In the genomic region with DNA sequence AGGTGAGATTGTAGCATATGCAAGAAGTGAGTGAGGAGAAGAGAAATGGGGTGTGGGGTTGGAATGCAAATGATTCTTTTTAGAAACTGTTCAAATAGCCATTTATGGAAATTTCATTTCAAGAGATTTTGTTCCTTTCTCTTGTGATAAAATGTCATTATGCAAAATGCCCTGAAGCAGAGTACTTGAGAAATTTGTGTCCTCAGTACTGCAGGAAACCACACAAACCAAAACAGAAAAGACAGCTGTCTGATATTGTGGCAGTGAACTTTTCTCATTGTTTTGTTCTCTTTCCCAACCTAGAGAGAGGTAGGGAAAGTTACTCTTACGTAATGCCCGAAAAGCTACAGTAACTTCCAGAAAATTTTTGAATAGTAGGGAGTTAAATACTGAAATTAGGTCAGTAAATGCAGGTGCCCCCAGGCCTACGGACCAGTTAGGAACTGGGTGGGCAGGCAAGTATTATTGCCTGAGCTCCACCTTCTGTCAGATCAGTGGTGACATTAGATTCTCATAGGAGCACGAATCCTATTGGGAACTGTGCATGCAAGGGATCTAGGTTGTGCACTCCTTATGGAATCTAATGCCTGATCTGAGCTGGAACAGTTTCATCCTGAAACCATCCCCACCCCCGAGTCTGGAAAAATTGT, we compare ENCODE assay signal across 8 cellular contexts. TPM values are rescaled to one million over a fixed set of nuclear protein-coding genes. Genes with fewer than 3 reads are reported as not detected.
DNase-seq lines count a peak whose midpoint lies in the region; ATAC-seq and TF ChIP-seq lines count a peak whose summit lies in the region.

No MANE protein-coding gene starts in this region.

- H3K4me1 Mint-ChIP-seq in immature natural killer cell = peaks cover 33 to 49% of the 10 kb centered on the region in 2 donors
- H3K4me1 Mint-ChIP-seq in activated T-helper 2 cell treated with anti-CD3 and anti-CD28 coated beads, Interferon-gamma antibody, Interleukin-2, Interleukin-4, amounts not matched to agents 10 μg/mL and 5 μg/mL and 100 μg/mL, durations not matched to agents 14 hours and 24 hours and 36 hours (ENCODE audit: low read depth) = peaks cover 37% of the 10 kb centered on the region

- peak overlapping the region in 3 of 5 donors; percentile 1 to 36 (median 15) for H3K4me3 Mint-ChIP-seq in immature natural killer cell
- H3K4me3 Mint-ChIP-seq in activated T-helper 2 cell treated with anti-CD3 and anti-CD28 coated beads, Interferon-gamma antibody, Interleukin-2, Interleukin-4, amounts not matched to agents 10 μg/mL and 5 μg/mL and 100 μg/mL, durations not matched to agents 14 hours and 24 hours and 36 hours (ENCODE audit: low read depth) = no peak overlapping the region

- H3K9me3 Mint-ChIP-seq in immature natural killer cell = no peaks in the 10 kb centered on the region
- peaks cover 4% of the 10 kb centered on the region for H3K9me3 Mint-ChIP-seq in activated T-helper 2 cell treated with anti-CD3 and anti-CD28 coated beads, Interferon-gamma antibody, Interleukin-2, Interleukin-4, amounts not matched to agents 10 μg/mL and 5 μg/mL and 100 μg/mL, durations not matched to agents 14 hours and 24 hours and 36 hours

- TF ChIP-seq POLR2A in GM18505 (IDR thresholded peaks at IDR 0.05; ENCODE audit: borderline replicate concordance, extremely low read depth, insufficient read depth, insufficient read length) = no peak

- no peaks in the 10 kb centered on the region for H3K27me3 Mint-ChIP-seq in immature natural killer cell (ENCODE audit: low read depth in 3 of 3)
- no peaks in the 10 kb centered on the region for H3K27me3 Mint-ChIP-seq in activated T-helper 2 cell treated with anti-CD3 and anti-CD28 coated beads, Interferon-gamma antibody, Interleukin-2, Interleukin-4, amounts not matched to agents 10 μg/mL and 5 μg/mL and 100 μg/mL, durations not matched to agents 14 hours and 24 hours and 36 hours (ENCODE audit: low read depth)

- intact Hi-C loops in activated T-helper 2 cell treated with anti-CD3 and anti-CD28 coated beads, Interferon-gamma antibody, Interleukin-2, Interleukin-4, amounts not matched to agents 10 μg/mL and 5 μg/mL and 100 μg/mL, durations not matched to agents 14 hours and 24 hours and 36 hours (cut with micrococcal nuclease) = loop anchor here (10.0 kb wide), 1 partner anchor 80 kb away; a partner anchor contains a TSS

- in situ Hi-C loops in ACHN (cut with HindIII; ENCODE audit: low pct_ligation_motif_present, low pct_unique_long_range_greater_than_20kb, low sequenced_read_pairs) = no loop called here

- peak; percentile 76 for ATAC-seq in GM18505 (IDR thresholded peaks at IDR 0.05; ENCODE audit: unreplicated experiment)
- peak; percentile 91 for ATAC-seq in GM21526 (IDR thresholded peaks at IDR 0.05; ENCODE audit: low FRiP score, unreplicated experiment)
- peak; percentile 84 for ATAC-seq in HG03521 (IDR thresholded peaks at IDR 0.05; ENCODE audit: unreplicated experiment)

- peak in 2 of 3 donors; percentile 0 to 1 for DNase-seq in immature natural killer cell
- DNase-seq in activated effector memory CD4-positive, alpha-beta T cell treated with anti-CD3 and anti-CD28 coated beads, Interleukin-2, amount 50 U/mL, for 16 hours = no peak
- no peak for DNase-seq in 8988T
- DNase-seq in ACHN = no peak
- DNase-seq in activated T-helper 2 cell treated with anti-CD3 and anti-CD28 coated beads, Interferon-gamma antibody, Interleukin-2, Interleukin-4, amounts not matched to agents 10 μg/mL and 5 μg/mL and 100 μg/mL, durations not matched to agents 14 hours and 24 hours and 36 hours (ENCODE audit: low spot score) = no peak

- H3K36me3 Mint-ChIP-seq in immature natural killer cell = peaks cover 10 to 43% (median 36%) of the 10 kb centered on the region in 3 donors
- peaks cover 71% of the 10 kb centered on the region for H3K36me3 Mint-ChIP-seq in activated T-helper 2 cell treated with anti-CD3 and anti-CD28 coated beads, Interferon-gamma antibody, Interleukin-2, Interleukin-4, amounts not matched to agents 10 μg/mL and 5 μg/mL and 100 μg/mL, durations not matched to agents 14 hours and 24 hours and 36 hours (ENCODE audit: low read depth)

- H3K27ac Mint-ChIP-seq in immature natural killer cell = peak overlapping the region; percentile 0 to 61 (median 12)
- no peak overlapping the region for H3K27ac Mint-ChIP-seq in activated T-helper 2 cell treated with anti-CD3 and anti-CD28 coated beads, Interferon-gamma antibody, Interleukin-2, Interleukin-4, amounts not matched to agents 10 μg/mL and 5 μg/mL and 100 μg/mL, durations not matched to agents 14 hours and 24 hours and 36 hours

RNA-seq across cellular contexts. Expression of a gene that starts 34.0 kb away (rescaled TPM):
- 100 to 1,000 TPM in 1 of 3 donors, 10 to 100 TPM in 2; 52.2 to 102 (median 61.8) TPM for polyA plus RNA-seq in immature natural killer cell
- total RNA-seq in activated T-helper 2 cell treated with anti-CD3 and anti-CD28 coated beads, Interferon-gamma antibody, Interleukin-2, Interleukin-4, amounts not matched to agents 10 μg/mL and 5 μg/mL and 100 μg/mL, durations not matched to agents 14 hours and 24 hours and 36 hours = 104 and 108 TPM in 2 replicates

Comparison
In these comparisons a context has a peak if more than half of its experiments do, and no peak if none do; other contexts are left out.
1. DNase-seq: peak in immature natural killer cell (2 of 3); none in activated effector memory CD4-positive, alpha-beta T cell treated with anti-CD3 and anti-CD28 coated beads, Interleukin-2, amount 50 U/mL, for 16 hours (single experiment), 8988T (single experiment), ACHN (single experiment) and activated T-helper 2 cell treated with anti-CD3 and anti-CD28 coated beads, Interferon-gamma antibody, Interleukin-2, Interleukin-4, amounts not matched to agents 10 μg/mL and 5 μg/mL and 100 μg/mL, durations not matched to agents 14 hours and 24 hours and 36 hours (single experiment).
2. Peak in every context shown above with its lines, with median percentiles within 50 percentile points of each other: ATAC-seq.